1 cellular context compared by ENCODE assay signal in genomic region chr19:40411958-40412499, GRCh38.
TF ChIP-seq lines count a peak whose summit lies in the region.

No MANE protein-coding gene starts in this region.

TF ChIP-seq in HepG2, 621 proteins besides CTCF, POLR2A, EP300 and RAD21:
- TF ChIP-seq ZMAT3 (CRISPR knock-in tag; conservative IDR thresholded peaks at IDR 0.05) (no peak), FOSL2 (CRISPR knock-in tag; IDR thresholded peaks at IDR 0.05) (0 out of 2 replicates have a peak, but pooled peaks have one; percentile 12), ZNF629 (CRISPR knock-in tag; conservative IDR thresholded peaks at IDR 0.05) (peak; percentile 88)
